8 cellular contexts compared by ENCODE assay signal in genomic region chr7:47444376-47445098, GRCh38.
A peak's percentile ranks its signal among the peaks of the same experiment; 100 is the strongest.
DNase-seq lines count a peak whose midpoint lies in the region; ATAC-seq and TF ChIP-seq lines count a peak whose summit lies in the region.

No MANE protein-coding gene starts in this region.

- H3K4me3 Mint-ChIP-seq in memory B cell = no peak overlapping the region

- H3K27me3 ChIP-seq in HL-60 (ENCODE audit: insufficient read depth, poor library complexity, severe bottlenecking) (no peaks in the 10 kb centered on the region), brain microvascular endothelial cell (replicated peaks) (no peaks in the 10 kb centered on the region)

- no peaks in the 10 kb centered on the region for H3K9me3 Mint-ChIP-seq in memory B cell

- H3K4me1 Mint-ChIP-seq in memory B cell = peaks cover 21% of the 10 kb centered on the region

- ATAC-seq in memory B cell (ENCODE audit: low read depth) (peak; percentile 41), HG02763 (IDR thresholded peaks at IDR 0.05; ENCODE audit: unreplicated experiment) (no peak), HG03095 (IDR thresholded peaks at IDR 0.05; ENCODE audit: unreplicated experiment) (no peak)

- no peaks in the 10 kb centered on the region for H3K27me3 Mint-ChIP-seq in memory B cell

- peak; percentile 65 for TF ChIP-seq CTCF in C4-2B (conservative IDR thresholded peaks at IDR 0.05)
- TF ChIP-seq CTCF in HL-60 (IDR thresholded peaks at IDR 0.05; ENCODE audit: insufficient read depth, low read length) = peak; percentile 27
- TF ChIP-seq CTCF in brain microvascular endothelial cell (IDR thresholded peaks at IDR 0.05; ENCODE audit: low read depth, low read length, missing control alignments) = peak; percentile 72

- no peak overlapping the region for H3K27ac Mint-ChIP-seq in memory B cell

- peaks cover 3% of the 10 kb centered on the region for H3K36me3 Mint-ChIP-seq in memory B cell

- no peak overlapping the region for H3K4me3 ChIP-seq in HL-60 (replicated peaks; ENCODE audit: insufficient read depth, low read length)
- no peak overlapping the region for H3K4me3 ChIP-seq in brain microvascular endothelial cell (ENCODE audit: low read depth, low read length)

- DNase-seq in HL-60 (ENCODE audit: low read depth in 1 of 2, low spot score in 1 of 2) (no peak), brain microvascular endothelial cell (no peak), memory B cell (ENCODE audit: low spot score in 2 of 2) (peak in 1 of 2 donors; percentile 20), NCI-H2029 (lab: John Stamatoyannopoulos, UW) (no peak)
- DNase-seq in activated CD8-positive, alpha-beta memory T cell treated with anti-CD3 and anti-CD28 coated beads, Interleukin-2, amount 50 U/mL, for 4 hours = no peak

- in situ Hi-C loops in brain microvascular endothelial cell (cut with HindIII; ENCODE audit: low pct_ligation_motif_present, low sequenced_read_pairs) = no loop called here

- no peaks in the 10 kb centered on the region for H3K36me3 ChIP-seq in brain microvascular endothelial cell (replicated peaks)

- H3K27ac ChIP-seq in C4-2B (no peak overlapping the region), HL-60 (replicated peaks) (no peak overlapping the region), brain microvascular endothelial cell (no peak overlapping the region)
